Comparison of ENCODE assay signal across 18 cellular contexts in the genomic region with DNA sequence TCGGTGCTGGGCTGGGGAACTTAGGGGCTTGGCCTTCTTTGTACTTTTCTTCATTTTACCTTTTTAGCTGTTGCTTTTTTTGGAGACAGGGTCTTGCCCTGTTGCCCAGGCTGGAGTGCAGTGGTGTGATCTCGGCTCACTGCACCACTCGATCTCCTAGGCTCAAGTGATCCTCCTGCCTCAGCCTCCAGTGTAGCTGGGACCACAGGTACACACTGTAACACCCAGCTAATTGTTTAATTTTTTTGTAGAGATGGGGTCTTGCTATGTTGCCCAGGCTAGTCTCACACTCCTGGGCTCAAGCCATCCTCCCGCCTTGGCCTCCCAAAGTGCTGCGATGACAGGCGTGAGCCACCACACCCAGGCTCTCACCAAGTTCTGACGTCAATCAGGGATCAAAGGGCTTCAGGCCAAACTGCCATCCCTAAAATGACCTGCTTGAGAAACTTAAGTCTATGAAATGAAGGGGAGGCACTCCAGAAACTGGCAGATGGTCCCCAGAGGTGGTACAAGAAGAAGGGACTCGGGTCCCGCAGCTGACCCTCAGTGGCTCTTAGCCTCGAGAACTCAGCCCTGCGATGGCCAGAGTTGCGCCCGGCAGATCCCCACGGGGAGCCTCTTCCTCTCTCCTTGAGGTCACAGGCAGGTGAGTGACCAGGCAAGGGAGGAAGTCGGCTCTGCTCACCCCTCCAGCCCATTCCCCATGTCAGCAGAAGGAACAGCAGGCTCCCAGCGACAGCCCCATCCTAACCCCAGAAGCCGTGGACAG.
DNase-seq lines count a peak whose midpoint lies in the region; ATAC-seq, FAIRE-seq and TF ChIP-seq lines count a peak whose summit lies in the region.
"Had no signal": no experiment of that assay in that cellular context is flagged by ENCODE, and none has a peak within 500 bp of the region (broad histone marks: within the 10 kb centered on the region; RNA-seq: fewer than 3 reads in every experiment).

No MANE protein-coding gene starts in this region.

- no peak overlapping the region for H3K4me2 ChIP-seq in HepG2 (ENCODE audit: low read depth, low read length)
- no peak overlapping the region for H3K4me2 ChIP-seq in MM.1S (ENCODE audit: low read depth, low read length)

- no peak for FAIRE-seq in HepG2 (lab: Jason Lieb, UNC)
- no peak for FAIRE-seq in GM12891 (lab: Jason Lieb, UNC)
- FAIRE-seq: D721Med, GM18507 had no signal

- peak overlapping the region; percentile 65 for H3K27ac Mint-ChIP-seq in activated B cell treated with CpG ODN at 0.5 μM for 24 hours
- H3K27ac Mint-ChIP-seq in memory B cell = peak overlapping the region; percentile 70
- peak overlapping the region; percentile 20 for H3K27ac Mint-ChIP-seq in stimulated activated naive B cell treated with anti-CD40 and anti-IgM and Interleukin-4, amounts not matched to agents 10 μg/mL and 1 μg/mL and 100 μg/mL, for 72 hours
- H3K27ac Mint-ChIP-seq: CD8-positive, alpha-beta T cell had no signal

- no peaks in the 10 kb centered on the region for H3K9me2 ChIP-seq in MM.1S (replicated peaks; ENCODE audit: insufficient read depth, low read length)

- H3K9me3 ChIP-seq in HepG2 (ENCODE audit: low read length) (no peaks in the 10 kb centered on the region), right lobe of liver (no peaks in the 10 kb centered on the region), MM.1S (replicated peaks; ENCODE audit: insufficient read depth, low read length) (no peaks in the 10 kb centered on the region)

- H3K27me3 Mint-ChIP-seq in activated B cell treated with CpG ODN at 0.5 μM for 24 hours (no peaks in the 10 kb centered on the region), memory B cell (no peaks in the 10 kb centered on the region)
- no peaks in the 10 kb centered on the region for H3K27me3 Mint-ChIP-seq in stimulated activated naive B cell treated with anti-CD40 and anti-IgM and Interleukin-4, amounts not matched to agents 10 μg/mL and 1 μg/mL and 100 μg/mL, for 72 hours

- H2AFZ ChIP-seq in HepG2 (ENCODE audit: low read length) = no peak overlapping the region
- H2AFZ ChIP-seq in MM.1S (ENCODE audit: low read length) = no peak overlapping the region

- H3K4me3 Mint-ChIP-seq in activated B cell treated with CpG ODN at 0.5 μM for 24 hours = no peak overlapping the region
- no peak overlapping the region for H3K4me3 Mint-ChIP-seq in memory B cell
- H3K4me3 Mint-ChIP-seq in stimulated activated naive B cell treated with anti-CD40 and anti-IgM and Interleukin-4, amounts not matched to agents 10 μg/mL and 1 μg/mL and 100 μg/mL, for 72 hours = peak overlapping the region in 1 of 2 donors; percentile 20
- H3K4me3 Mint-ChIP-seq: CD8-positive, alpha-beta T cell; H9 had no signal

- no peak for TF ChIP-seq EP300 in HepG2 (IDR thresholded peaks at IDR 0.05; ENCODE audit: low read depth in 2 of 2, low read length in 2 of 2)
- no peak for TF ChIP-seq EP300 in HepG2 (CRISPR knock-in tag; IDR thresholded peaks at IDR 0.05; ENCODE audit: borderline replicate concordance)

- CTCF ChIA-PET in HepG2 (lab: Yijun Ruan, JAX; ENCODE audit: low intra/inter-chr PET ratio, low total read pairs) (no interaction called here), activated B cell treated with CpG ODN at 0.5 μM for 24 hours (lab: Charles Lee) (interaction anchor here (14.6 kb wide), 1 partner anchor 25 kb away, joined by 336 read pairs; no protein-coding TSS in a partner anchor)

- H3K27ac ChIP-seq in HepG2 (ENCODE audit: extremely low read length, insufficient read depth, low read length) (no peak overlapping the region), right lobe of liver (no peak overlapping the region), MM.1S (ENCODE audit: low read length) (no peak overlapping the region)
- H3K27ac ChIP-seq: 22Rv1, C4-2B had no signal

- no TSS peak for BruUV-seq in HepG2 (replicated peaks; lab: Mats Ljungman, UMichigan)

- WGBS in HepG2 (ENCODE audit: low lambda C conversion rate) = 62% methylated on average over 17 of the region's 17 CpGs
- WGBS in right lobe of liver (ENCODE audit: insufficient coverage, low coverage, low lambda C conversion rate, missing lambda C conversion rate) = 77% methylated on average over 5 of the region's 17 CpGs

- H3K9me3 Mint-ChIP-seq in activated B cell treated with CpG ODN at 0.5 μM for 24 hours = no peaks in the 10 kb centered on the region
- no peaks in the 10 kb centered on the region for H3K9me3 Mint-ChIP-seq in memory B cell
- H3K9me3 Mint-ChIP-seq in stimulated activated naive B cell treated with anti-CD40 and anti-IgM and Interleukin-4, amounts not matched to agents 10 μg/mL and 1 μg/mL and 100 μg/mL, for 72 hours = no peaks in the 10 kb centered on the region
- H3K9me3 Mint-ChIP-seq: CD8-positive, alpha-beta T cell; H9 had no signal

- H3K4me1 ChIP-seq in HepG2 (ENCODE audit: insufficient read depth, low read length) = peaks cover 64% of the 10 kb centered on the region
- H3K4me1 ChIP-seq in right lobe of liver = peaks cover 0 to 16% (median 7%) of the 10 kb centered on the region in 4 donors
- peaks cover 9% of the 10 kb centered on the region for H3K4me1 ChIP-seq in MM.1S (ENCODE audit: low read length)

- no peaks in the 10 kb centered on the region for H3K79me2 ChIP-seq in HepG2 (ENCODE audit: insufficient read depth, low read length)
- H3K79me2 ChIP-seq in MM.1S (ENCODE audit: low read length) = peaks cover 19% of the 10 kb centered on the region

- 0 out of 2 replicates have a peak, but pooled peaks cover 2% of the 10 kb centered on the region for H3F3A ChIP-seq in MM.1S (ENCODE audit: insufficient read depth, low read length)

- TF ChIP-seq POLR2A in HepG2 (IDR thresholded peaks at IDR 0.05; ENCODE audit: insufficient read depth in 1 of 2, low read depth in 2 of 2, low read length in 2 of 2) = no peak
- TF ChIP-seq POLR2A in right lobe of liver (IDR thresholded peaks at IDR 0.05) = no peak
- TF ChIP-seq POLR2A in GM12891 (IDR thresholded peaks at IDR 0.05; ENCODE audit: low read depth, low read length) = no peak

- H3K36me3 ChIP-seq in HepG2 (replicated peaks in 1 of 2; ENCODE audit: control insufficient read depth in 1 of 2, insufficient read depth in 2 of 2, low read length in 2 of 2) = no peaks in the 10 kb centered on the region
- no peaks in the 10 kb centered on the region for H3K36me3 ChIP-seq in right lobe of liver
- no peaks in the 10 kb centered on the region for H3K36me3 ChIP-seq in MM.1S (replicated peaks; ENCODE audit: insufficient read depth, low read length)

- DNase-seq in HepG2 (ENCODE audit: low spot score) (no peak), right lobe of liver (no peak), activated B cell treated with CpG ODN at 0.5 μM for 24 hours (no peak), memory B cell (ENCODE audit: low spot score in 2 of 2) (no peak), GM12891 (ENCODE audit: insufficient read length, low spot score) (no peak), MM.1S (no peak)
- no peak for DNase-seq in stimulated activated naive B cell treated with anti-CD40 and anti-IgM and Interleukin-4, amounts not matched to agents 10 μg/mL and 1 μg/mL and 100 μg/mL, for 72 hours
- DNase-seq in central memory CD4-positive, alpha-beta T cell = no peak
- DNase-seq: CD8-positive, alpha-beta T cell; COR-L47; DMS53; GF-D8; GOT3; H9 had no signal

- 0 out of 2 replicates have a peak, but pooled peaks cover 2% of the 10 kb centered on the region for H4K20me1 ChIP-seq in HepG2 (ENCODE audit: insufficient read depth, low read length)
- no peaks in the 10 kb centered on the region for H4K20me1 ChIP-seq in MM.1S (ENCODE audit: insufficient read depth, low read length)

- in situ Hi-C loops in HepG2 (cut with HindIII; ENCODE audit: extremely low pct_ligation_motif_present, low pct_unique_long_range_greater_than_20kb) = no loop called here

- intact Hi-C loops in HepG2 (cut with micrococcal nuclease; ENCODE audit: unreplicated experiment) = no loop called here
- intact Hi-C loops in right lobe of liver (cut with DNase I) = loop anchor here in 1 of 2 donors (10.0 kb wide), 1 partner anchor 114 kb away; no protein-coding TSS in a partner anchor
- intact Hi-C loops in activated B cell treated with CpG ODN at 0.5 μM for 24 hours (cut with micrococcal nuclease) = no loop called here

- H3K4me3 ChIP-seq in HepG2 (replicated peaks in 1 of 3; ENCODE audit: insufficient read depth in 1 of 3, low read depth in 2 of 3, low read length in 3 of 3) (no peak overlapping the region), right lobe of liver (no peak overlapping the region), MM.1S (ENCODE audit: low read length) (no peak overlapping the region)

- ATAC-seq in HepG2 (no peak), right lobe of liver (no peak), activated B cell treated with CpG ODN at 0.5 μM for 24 hours (ENCODE audit: low read depth) (no peak), memory B cell (ENCODE audit: low read depth) (no peak)
- ATAC-seq in stimulated activated naive B cell treated with anti-CD40 and anti-IgM and Interleukin-4, amounts not matched to agents 10 μg/mL and 1 μg/mL and 100 μg/mL, for 72 hours (replicated peaks) = no peak
- ATAC-seq: CD8-positive, alpha-beta T cell had no signal

- no peak for TF ChIP-seq RAD21 in HepG2 (CRISPR knock-in tag; IDR thresholded peaks at IDR 0.05)

- TF ChIP-seq CTCF in HepG2 (CRISPR knock-in tag; IDR thresholded peaks at IDR 0.05) (no peak), right lobe of liver (IDR thresholded peaks at IDR 0.05) (no peak), activated B cell treated with CpG ODN at 0.5 μM for 24 hours (IDR thresholded peaks at IDR 0.05) (no peak), MM.1S (IDR thresholded peaks at IDR 0.05; ENCODE audit: low read length) (no peak)

- H3K9ac ChIP-seq in HepG2 (ENCODE audit: insufficient read depth, low read depth, low read length) = no peak overlapping the region
- H3K9ac ChIP-seq in MM.1S (ENCODE audit: low read length) = no peak overlapping the region

- POLR2A ChIA-PET in HepG2 (lab: Yijun Ruan, JAX) = no interaction called here
- POLR2A ChIA-PET in activated B cell treated with CpG ODN at 0.5 μM for 24 hours (lab: Charles Lee) = interaction anchor here (0.5 to 0.6 kb wide), 3 partner anchors 33 to 351 kb away, joined by 3 to 5 read pairs (median 4); no protein-coding TSS in a partner anchor

- H3K27me3 ChIP-seq in HepG2 (ENCODE audit: control insufficient read depth in 1 of 2, insufficient read depth in 2 of 2, low read length in 2 of 2) (no peaks in the 10 kb centered on the region), right lobe of liver (no peaks in the 10 kb centered on the region), MM.1S (replicated peaks; ENCODE audit: insufficient read depth, low read length) (no peaks in the 10 kb centered on the region)

- peaks cover 74% of the 10 kb centered on the region for H3K4me1 Mint-ChIP-seq in activated B cell treated with CpG ODN at 0.5 μM for 24 hours
- H3K4me1 Mint-ChIP-seq in memory B cell = peaks cover 43% of the 10 kb centered on the region
- H3K4me1 Mint-ChIP-seq in stimulated activated naive B cell treated with anti-CD40 and anti-IgM and Interleukin-4, amounts not matched to agents 10 μg/mL and 1 μg/mL and 100 μg/mL, for 72 hours = peaks cover 44 to 74% of the 10 kb centered on the region in 2 donors

- peaks cover 27% of the 10 kb centered on the region for H3K36me3 Mint-ChIP-seq in activated B cell treated with CpG ODN at 0.5 μM for 24 hours (ENCODE audit: low read depth)
- H3K36me3 Mint-ChIP-seq in memory B cell = peaks cover 16% of the 10 kb centered on the region
- H3K36me3 Mint-ChIP-seq in stimulated activated naive B cell treated with anti-CD40 and anti-IgM and Interleukin-4, amounts not matched to agents 10 μg/mL and 1 μg/mL and 100 μg/mL, for 72 hours = peaks cover 10 to 11% of the 10 kb centered on the region in 2 donors
- H3K36me3 Mint-ChIP-seq: CD8-positive, alpha-beta T cell had no signal

Comparison
In these comparisons a context has a peak if more than half of its experiments do, and no peak if none do; other contexts are left out.
1. H3K27ac Mint-ChIP-seq: peak in every context shown above with its lines; median percentile 70 in memory B cell; 65 in activated B cell treated with CpG ODN at 0.5 μM for 24 hours; 20 in stimulated activated naive B cell treated with anti-CD40 and anti-IgM and Interleukin-4, amounts not matched to agents 10 μg/mL and 1 μg/mL and 100 μg/mL, for 72 hours.